20 cellular contexts compared by ENCODE assay signal in genomic region chr10:31028076-31028475, GRCh38. TPM values are rescaled to one million over a fixed set of nuclear protein-coding genes. Genes with fewer than 3 reads are reported as not detected.
DNase-seq lines count a peak whose midpoint lies in the region; TF ChIP-seq lines count a peak whose summit lies in the region.
"Had no signal": no experiment of that assay in that cellular context is flagged by ENCODE, and none has a peak within 500 bp of the region (broad histone marks: within the 10 kb centered on the region; RNA-seq: fewer than 3 reads in every experiment).

No MANE protein-coding gene starts in this region.

- peaks cover 16% of the 10 kb centered on the region for H3K4me1 Mint-ChIP-seq in MCF 10A (ENCODE audit: insufficient read depth, unreplicated experiment)

- TF ChIP-seq POLR2A in breast epithelium (IDR thresholded peaks at IDR 0.05) (no peak), vagina (IDR thresholded peaks at IDR 0.05) (no peak)

- H3K4me3 Mint-ChIP-seq in MCF 10A (ENCODE audit: unreplicated experiment): no peak overlapping the region

- intact Hi-C loops in MCF 10A (cut with micrococcal nuclease): no loop called here
- intact Hi-C loops in breast epithelium (cut with DNase I; ENCODE audit: low total_unique reads): no loop called here
- intact Hi-C loops in vagina (cut with DNase I): no loop called here
- intact Hi-C loops in dorsolateral prefrontal cortex (cut with DNase I): no loop called here

- no peaks in the 10 kb centered on the region for H3K9me3 Mint-ChIP-seq in MCF 10A (ENCODE audit: unreplicated experiment)

- TF ChIP-seq CTCF in MCF 10A (IDR thresholded peaks at IDR 0.05; ENCODE audit: unreplicated experiment) (no peak), breast epithelium (IDR thresholded peaks at IDR 0.05) (no peak), cardiac fibroblast (IDR thresholded peaks at IDR 0.05; ENCODE audit: low read depth, low read length) (no peak), vagina (IDR thresholded peaks at IDR 0.05) (no peak), dorsolateral prefrontal cortex (IDR thresholded peaks at IDR 0.05 in 54 of 56, conservative IDR thresholded peaks at IDR 0.05 in 2 of 56; ENCODE audit: low read depth in 1 of 56, partially characterized antibody in 56 of 56) (no peak)

- BruUV-seq in MCF 10A (replicated peaks; lab: Mats Ljungman, UMichigan): no TSS peak

- H3K9me3 ChIP-seq in breast epithelium (no peaks in the 10 kb centered on the region), vagina (no peaks in the 10 kb centered on the region)
- H3K9me3 ChIP-seq: BE2C had no signal

- H3K36me3 Mint-ChIP-seq in MCF 10A (ENCODE audit: insufficient read depth, unreplicated experiment): peaks cover 6% of the 10 kb centered on the region
- H3K36me3 Mint-ChIP-seq: CD4-positive, CD25-positive, alpha-beta regulatory T cell had no signal

- peak; percentile 26 for DNase-seq in MCF 10A (ENCODE audit: unreplicated experiment)
- no peak for DNase-seq in breast epithelium (ENCODE audit: low spot score in 2 of 2)
- peak; percentile 35 to 64 for DNase-seq in cardiac fibroblast (ENCODE audit: low read depth in 2 of 2)
- DNase-seq in iris pigment epithelial cell (ENCODE audit: low read depth): peak; percentile 20
- DNase-seq in vagina (ENCODE audit: extremely low spot score in 2 of 2): no peak
- no peak for DNase-seq in iPS-NIHi7 (ENCODE audit: extremely low spot score)
- no peak for DNase-seq in DMS53 treated with DMSO at 0.1 percent for 48 hours (lab: John Stamatoyannopoulos, UW; ENCODE audit: unreplicated experiment)
- no peak for DNase-seq in dorsolateral prefrontal cortex
- DNase-seq: BE2C; CD4-positive, CD25-positive, alpha-beta regulatory T cell; COR-L47; DMS153; EL; GOT3; MV-4-11; NCI-H1417; NCI-H187; NCI-H526; PC-9 had no signal

- H3K27ac ChIP-seq in breast epithelium (no peak overlapping the region), vagina (peak overlapping the region; percentile 43), dorsolateral prefrontal cortex (peak overlapping the region in 2 of 59 donors; percentile 0 to 15)
- H3K27ac ChIP-seq: PC-9 had no signal

- H3K36me3 ChIP-seq in breast epithelium (no peaks in the 10 kb centered on the region), vagina (no peaks in the 10 kb centered on the region)
- H3K36me3 ChIP-seq: BE2C had no signal

- H3K4me1 ChIP-seq in breast epithelium: no peaks in the 10 kb centered on the region
- peaks cover 42% of the 10 kb centered on the region for H3K4me1 ChIP-seq in vagina
- H3K4me1 ChIP-seq: BE2C had no signal

- H3K4me3 ChIP-seq in breast epithelium (no peak overlapping the region), cardiac fibroblast (replicated peaks in 1 of 2; ENCODE audit: low read depth in 2 of 2, low read length in 2 of 2) (no peak overlapping the region), vagina (no peak overlapping the region), dorsolateral prefrontal cortex (no peak overlapping the region)
- H3K4me3 ChIP-seq: GM12878, PC-9 had no signal

- CTCF ChIA-PET in MCF 10A (lab: Yijun Ruan, JAX): interaction anchor here (0.7 to 1.2 kb wide), 3 partner anchors 20 to 1186 kb away, joined by 3 to 5 read pairs (median 3); no protein-coding TSS in a partner anchor

- H3K27ac Mint-ChIP-seq in MCF 10A (ENCODE audit: low read depth, unreplicated experiment): no peak overlapping the region
- H3K27ac Mint-ChIP-seq: CD4-positive, CD25-positive, alpha-beta regulatory T cell had no signal

- H3K27me3 Mint-ChIP-seq in MCF 10A (ENCODE audit: insufficient read depth, unreplicated experiment): no peaks in the 10 kb centered on the region

- H3K27me3 ChIP-seq in breast epithelium: no peaks in the 10 kb centered on the region
- no peaks in the 10 kb centered on the region for H3K27me3 ChIP-seq in vagina
- H3K27me3 ChIP-seq in dorsolateral prefrontal cortex: no peaks in the 10 kb centered on the region
- H3K27me3 ChIP-seq: BE2C had no signal

- POLR2A ChIA-PET in MCF 10A (lab: Yijun Ruan, JAX): interaction anchor here (0.8 to 1.7 kb wide), 3 partner anchors 10 to 290 kb away, joined by 3 to 5 read pairs (median 3); no protein-coding TSS in a partner anchor

RNA-seq across cellular contexts. Expression of gene ZNF438, which starts 3.6 kb away (rescaled TPM):
- total RNA-seq in MCF 10A (2022): 6.8 and 8.4 TPM in 2 replicates
- 10 to 100 TPM in 1 of 3 donors, 1 to 10 TPM in 2; 8.8 to 34.6 (median 10.0) TPM for total RNA-seq in breast epithelium
- total RNA-seq in vagina: 11.8 TPM
- total RNA-seq in dorsolateral prefrontal cortex: 10 to 100 TPM in 60 of 120 experiments, 1 to 10 TPM in 60; 6.7 to 14.1 (median 10.0) TPM

Comparison
In these comparisons a context has a peak if more than half of its experiments do, and no peak if none do; other contexts are left out.
1. DNase-seq: peak in MCF 10A (single experiment), cardiac fibroblast (2 of 2) and iris pigment epithelial cell (single experiment); none in breast epithelium (0 of 2), vagina (0 of 2), iPS-NIHi7 (single experiment), DMS53 treated with DMSO at 0.1 percent for 48 hours (single experiment) and dorsolateral prefrontal cortex (0 of 10).